22 cellular contexts compared by ENCODE assay signal in genomic region chr7:122833888-122834570, GRCh38. TPM values are rescaled to one million over a fixed set of nuclear protein-coding genes. Genes with fewer than 3 reads are reported as not detected.
DNase-seq lines count a peak whose midpoint lies in the region; ATAC-seq and TF ChIP-seq lines count a peak whose summit lies in the region.
"Had no signal": no experiment of that assay in that cellular context is flagged by ENCODE, and none has a peak within 500 bp of the region (broad histone marks: within the 10 kb centered on the region; RNA-seq: fewer than 3 reads in every experiment).

No MANE protein-coding gene starts in this region.

- TF ChIP-seq CTCF in LNCaP clone FGC (IDR thresholded peaks at IDR 0.05; ENCODE audit: control insufficient read depth, extremely low read depth, insufficient read depth) (no peak), endothelial cell (IDR thresholded peaks at IDR 0.05; ENCODE audit: unreplicated experiment) (no peak), neural progenitor cell (IDR thresholded peaks at IDR 0.05) (no peak)

- H3K4me1 Mint-ChIP-seq in endothelial cell (ENCODE audit: unreplicated experiment) (peaks cover 8% of the 10 kb centered on the region), neural progenitor cell (peaks cover 5% of the 10 kb centered on the region)

- in situ Hi-C loops in G401 (cut with HindIII; ENCODE audit: low sequenced_read_pairs) = no loop called here

- H3K4me2 ChIP-seq in neural progenitor cell = peak overlapping the region; percentile 72

- peaks cover 10% of the 10 kb centered on the region for H3K4me1 ChIP-seq in neural progenitor cell
- H3K4me1 ChIP-seq: HAP-1, tibial artery had no signal

- H3K79me2 ChIP-seq in neural progenitor cell (ENCODE audit: low read depth) = no peaks in the 10 kb centered on the region

- no peaks in the 10 kb centered on the region for H3K27me3 ChIP-seq in neural progenitor cell
- H3K27me3 ChIP-seq: heart right ventricle, tibial artery had no signal

- no peaks in the 10 kb centered on the region for H3K9me3 ChIP-seq in neural progenitor cell (ENCODE audit: low read depth)
- H3K9me3 ChIP-seq: HAP-1, tibial artery had no signal

- H3K27ac Mint-ChIP-seq in endothelial cell (ENCODE audit: unreplicated experiment) (peak overlapping the region; percentile 8), neural progenitor cell (peak overlapping the region; percentile 42)
- H3K27ac Mint-ChIP-seq: T-helper 1 cell treated with Interleukin-12 subunit alpha and Interleukin-12 subunit beta and Interleukin-4 antibody, amounts not matched to agents 30 μg/mL and 1 μg/mL, for 36 hours had no signal

- H2AFZ ChIP-seq in neural progenitor cell (replicated peaks) = peak overlapping the region; percentile 97

- peak; percentile 29 for DNase-seq in G401 (ENCODE audit: low spot score)
- DNase-seq in LNCaP clone FGC (ENCODE audit: low read depth) = peak; percentile 71
- DNase-seq in endothelial cell (ENCODE audit: low spot score) = no peak
- no peak for DNase-seq in neural progenitor cell (ENCODE audit: low spot score)
- no peak for DNase-seq in GDM1 (lab: John Stamatoyannopoulos, UW)
- no peak for DNase-seq in medulla oblongata (ENCODE audit: extremely low spot score)
- DNase-seq: activated CD4-positive, alpha-beta T cell treated with anti-CD3 and anti-CD28 coated beads, Interleukin-2, amount 50 U/mL, for 48 hours; activated gamma-delta T cell treated with Interleukin-2 at 50 U/mL for 16 hours; activated T-cell treated with anti-CD3 and anti-CD28 coated beads for 4 hours; DND-41; heart right ventricle; islet precursor cell; NCI-H1417 treated with DMSO at 0.1 percent for 48 hours; NCI-H748 treated with DMSO at 0.1 percent for 48 hours; stimulated activated CD4-positive, alpha-beta T cell treated with anti-CD3 and anti-CD28 coated beads, Interleukin-1b, Interleukin-23, amount 100 ng/mL, for 48 hours; stimulated activated naive CD4-positive, alpha-beta T cell treated with Interleukin-2 at 50 U/mL for 16 hours; tibial artery; WERI-Rb-1 had no signal

- no peaks in the 10 kb centered on the region for H3F3A ChIP-seq in neural progenitor cell (ENCODE audit: low read depth)

- no peaks in the 10 kb centered on the region for H3K36me3 ChIP-seq in neural progenitor cell
- H3K36me3 ChIP-seq: HAP-1, heart right ventricle, tibial artery, WERI-Rb-1 had no signal

- H3K4me3 ChIP-seq in LNCaP clone FGC (ENCODE audit: low read depth, low read length) = no peak overlapping the region
- peak overlapping the region; percentile 32 for H3K4me3 ChIP-seq in neural progenitor cell
- H3K4me3 ChIP-seq: HAP-1, heart right ventricle, tibial artery had no signal

- H3K27me3 Mint-ChIP-seq in endothelial cell (ENCODE audit: unreplicated experiment) (no peaks in the 10 kb centered on the region), neural progenitor cell (ENCODE audit: insufficient read depth, low read depth) (no peaks in the 10 kb centered on the region)

- H4K20me1 ChIP-seq in neural progenitor cell (ENCODE audit: low read depth) = no peaks in the 10 kb centered on the region

- H3K4me3 Mint-ChIP-seq in endothelial cell (ENCODE audit: unreplicated experiment) = no peak overlapping the region
- peak overlapping the region; percentile 46 for H3K4me3 Mint-ChIP-seq in neural progenitor cell
- H3K4me3 Mint-ChIP-seq: T-helper 1 cell treated with Interleukin-12 subunit alpha and Interleukin-12 subunit beta and Interleukin-4 antibody, amounts not matched to agents 30 μg/mL and 1 μg/mL, for 36 hours had no signal

- H3K9me3 Mint-ChIP-seq in endothelial cell (ENCODE audit: unreplicated experiment) = no peaks in the 10 kb centered on the region
- H3K9me3 Mint-ChIP-seq in neural progenitor cell = peaks cover 16% of the 10 kb centered on the region

- H3K36me3 Mint-ChIP-seq in endothelial cell (ENCODE audit: low read depth, unreplicated experiment) = no peaks in the 10 kb centered on the region
- peaks cover 7% of the 10 kb centered on the region for H3K36me3 Mint-ChIP-seq in neural progenitor cell

- no peak for ATAC-seq in HG03175 (IDR thresholded peaks at IDR 0.05; ENCODE audit: unreplicated experiment)
- ATAC-seq: heart right ventricle had no signal

- H3K27ac ChIP-seq in neural progenitor cell = no peak overlapping the region
- H3K27ac ChIP-seq: heart right ventricle, tibial artery, WERI-Rb-1 had no signal

- H3K9ac ChIP-seq in neural progenitor cell = no peak overlapping the region

RNA-seq across cellular contexts. Expression of gene CADPS2, which starts 52.2 kb away (rescaled TPM):
- total RNA-seq in G401 (2014; rRNA removed; shearing (Covaris generic)) = 0.25 and 0.31 TPM in 2 replicates
- 27.8 TPM for total RNA-seq in endothelial cell (ENCODE audit: unreplicated experiment)
- 13.2 and 19.1 TPM in 2 replicates for total RNA-seq in neural progenitor cell (ENCODE audit: low replicate concordance)
- total RNA-seq: OCI-LY7 had no signal

Comparison
In these comparisons a context has a peak if more than half of its experiments do, and no peak if none do; other contexts are left out.
1. DNase-seq: peak in G401 (single experiment) and LNCaP clone FGC (single experiment); none in endothelial cell (single experiment), neural progenitor cell (single experiment), GDM1 (single experiment) and medulla oblongata (single experiment).
2. RNA of gene CADPS2, which starts 52.2 kb away (total RNA-seq): 27.8 TPM in endothelial cell (single experiment) and 13.2 to 19.1 TPM in neural progenitor cell; 0.25 to 0.31 TPM in G401; every median in the first group is over 10 times any median in the second.